ENCODE assay signal across 17 cellular contexts in the genomic region with DNA sequence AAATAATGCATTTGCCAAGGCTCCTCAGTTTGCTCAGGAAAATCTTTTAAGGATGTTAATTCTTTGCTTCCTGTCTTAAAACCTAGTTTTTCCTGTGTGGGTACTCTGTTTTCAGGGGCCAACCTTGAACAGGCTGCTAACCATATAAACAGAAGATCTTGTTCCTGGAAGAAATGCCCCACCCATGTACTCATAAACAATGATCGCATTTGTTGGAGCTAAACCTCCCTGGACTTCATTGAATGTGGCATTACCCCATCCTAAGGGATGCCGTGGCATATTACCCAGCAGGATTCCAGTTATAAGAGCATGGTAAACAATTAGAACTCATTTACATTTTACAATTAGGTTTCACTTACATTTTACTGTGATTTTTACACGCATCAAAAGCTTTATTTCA.
DNase-seq lines count a peak whose midpoint lies in the region; ATAC-seq and TF ChIP-seq lines count a peak whose summit lies in the region.
"Had no signal": no experiment of that assay in that cellular context is flagged by ENCODE, and none has a peak within 500 bp of the region (broad histone marks: within the 10 kb centered on the region; RNA-seq: fewer than 3 reads in every experiment).

No MANE protein-coding gene starts in this region.

- H3K27ac ChIP-seq in left ventricle myocardium inferior (replicated peaks) (no peak overlapping the region), iPS-20b (ENCODE audit: low read length) (peak overlapping the region; percentile 16)
- H3K27ac ChIP-seq: vagina, WERI-Rb-1 had no signal

- intact Hi-C loops in left ventricle myocardium superior (cut with micrococcal nuclease) = no loop called here
- intact Hi-C loops in left ventricle myocardium inferior (cut with micrococcal nuclease) = no loop called here
- intact Hi-C loops in head of caudate nucleus (cut with DNase I) = no loop called here

- peak overlapping the region; percentile 62; the same call in 1 of the 2 replicates for H3K9ac ChIP-seq in iPS-20b (ENCODE audit: low read depth, low read length)

- peak; percentile 21 for ATAC-seq in left ventricle myocardium superior
- ATAC-seq: effector memory CD8-positive, alpha-beta T cell; T-cell had no signal

- H3K4me3 ChIP-seq in left ventricle myocardium inferior (no peak overlapping the region), iPS-20b (ENCODE audit: low read length) (no peak overlapping the region)
- H3K4me3 ChIP-seq: lower lobe of right lung, vagina had no signal

- no peaks in the 10 kb centered on the region for H3K9me3 ChIP-seq in left ventricle myocardium inferior (replicated peaks)
- peaks cover 3% of the 10 kb centered on the region for H3K9me3 ChIP-seq in iPS-20b (ENCODE audit: insufficient read depth, low read depth, low read length)
- H3K9me3 ChIP-seq: lower lobe of right lung, vagina had no signal

- H3K4me1 ChIP-seq in left ventricle myocardium inferior = peaks cover 16% of the 10 kb centered on the region
- peaks cover 35% of the 10 kb centered on the region; the same call in 1 of the 2 replicates for H3K4me1 ChIP-seq in iPS-20b (ENCODE audit: insufficient read depth, low read length)
- H3K4me1 ChIP-seq: vagina had no signal

- TF ChIP-seq CTCF in left ventricle myocardium inferior (IDR thresholded peaks at IDR 0.05; ENCODE audit: borderline replicate concordance) = no peak

- DNase-seq in left ventricle myocardium superior (no peak), left ventricle myocardium inferior (no peak), SK-MEL-5 (ENCODE audit: low read depth, low spot score) (peak; percentile 75), dedifferentiated amniotic fluid mesenchymal stem cell (ENCODE audit: extremely low spot score) (no peak), CD1c-positive myeloid dendritic cell (ENCODE audit: extremely low spot score) (no peak), DMS 273 treated with DMSO at 0.1 percent for 48 hours (lab: John Stamatoyannopoulos, UW) (no peak), head of caudate nucleus (no peak)
- DNase-seq: activated effector memory CD4-positive, alpha-beta T cell treated with Interleukin-2 at 50 U/mL for 16 hours; amniotic stem cell; CD4-positive, alpha-beta memory T cell; effector memory CD8-positive, alpha-beta T cell; lower lobe of right lung; NCI-H2107; T-cell; WERI-Rb-1 had no signal

- H3K27me3 ChIP-seq in left ventricle myocardium inferior (ENCODE audit: low read depth) = no peaks in the 10 kb centered on the region
- no peaks in the 10 kb centered on the region for H3K27me3 ChIP-seq in iPS-20b (ENCODE audit: insufficient read depth, low read length)
- H3K27me3 ChIP-seq: vagina had no signal

- in situ Hi-C loops in SK-MEL-5 (cut with HindIII; ENCODE audit: low pct_unique_long_range_greater_than_20kb, low sequenced_read_pairs) = no loop called here

- H3K36me3 ChIP-seq in left ventricle myocardium inferior (no peaks in the 10 kb centered on the region), iPS-20b (ENCODE audit: insufficient read depth, low read depth, low read length) (no peaks in the 10 kb centered on the region)
- H3K36me3 ChIP-seq: lower lobe of right lung, vagina, WERI-Rb-1 had no signal
